10 cellular contexts compared by ENCODE assay signal in genomic region chr16:75238853-75239371, GRCh38. TPM values are rescaled to one million over a fixed set of nuclear protein-coding genes. Genes with fewer than 3 reads are reported as not detected.
DNase-seq lines count a peak whose midpoint lies in the region; ATAC-seq and TF ChIP-seq lines count a peak whose summit lies in the region.
"Had no signal": no experiment of that assay in that cellular context is flagged by ENCODE, and none has a peak within 500 bp of the region (broad histone marks: within the 10 kb centered on the region; RNA-seq: fewer than 3 reads in every experiment).

No MANE protein-coding gene starts in this region.

- no peak for TF ChIP-seq POLR2A in transverse colon (IDR thresholded peaks at IDR 0.05)

- DNase-seq in DMS 273 (lab: John Stamatoyannopoulos, UW; ENCODE audit: unreplicated experiment): peak; percentile 83
- no peak for DNase-seq in DMS 273 treated with DMSO at 0.1 percent for 48 hours (lab: John Stamatoyannopoulos, UW)
- DNase-seq in chondrocyte (ENCODE audit: low spot score): no peak
- no peak for DNase-seq in transverse colon
- DNase-seq in COLO829 (ENCODE audit: low spot score): no peak
- no peak for DNase-seq in sciatic nerve (ENCODE audit: low spot score)
- no peak for DNase-seq in GOT3 (lab: John Stamatoyannopoulos, UW)
- DNase-seq: activated naive CD4-positive, alpha-beta T cell treated with Interleukin-2 at 50 U/mL for 16 hours had no signal

- in situ Hi-C loops in transverse colon (cut with MboI; ENCODE audit: low pct_ligation_motif_present in 1 of 4, low pct_unique_long_range_greater_than_20kb in 1 of 4, low sequenced_read_pairs in 3 of 4): no loop called here

- intact Hi-C loops in transverse colon (cut with DNase I; ENCODE audit: low total_unique reads) (no loop called here), sciatic nerve (cut with DNase I) (loop anchor here (10.0 kb wide), 1 partner anchor 146 kb away; no protein-coding TSS in a partner anchor)

- no peak for ATAC-seq in sciatic nerve

- WGBS in liver: 73% methylated on average over 10 of the region's 10 CpGs
- whole genome bisulfite sequencing in transverse colon (ENCODE audit: low coverage in 1 of 2), 2 donors: 55% methylated on average over 8 of the region's 10 CpGs; no CpG with 5 or more reads in 1 of the 2 donors

- H3K9ac ChIP-seq in liver (ENCODE audit: low read depth in 1 of 2, low read length in 2 of 2): no peak overlapping the region

- H3K27ac ChIP-seq in liver (ENCODE audit: low read depth in 1 of 2, low read length in 2 of 2) (peak overlapping the region; percentile 44 to 65), transverse colon (peak overlapping the region; percentile 59 to 87 (median 72))
- H3K27ac ChIP-seq: 22Rv1 had no signal

- TF ChIP-seq EP300 in transverse colon (IDR thresholded peaks at IDR 0.05; ENCODE audit: low read depth): no peak

- TF ChIP-seq CTCF in chondrocyte (IDR thresholded peaks at IDR 0.05): peak; percentile 64
- TF ChIP-seq CTCF in liver (IDR thresholded peaks at IDR 0.05; ENCODE audit: low read depth, low read length, missing input control): no peak
- TF ChIP-seq CTCF in transverse colon (IDR thresholded peaks at IDR 0.05): peak in 2 of 5 experiments; percentile 9 to 14

- H3K4me3 Mint-ChIP-seq in chondrocyte (ENCODE audit: unreplicated experiment): peak overlapping the region; percentile 46

- no peaks in the 10 kb centered on the region for H3K9me3 Mint-ChIP-seq in chondrocyte (ENCODE audit: low read depth)

- H3K27me3 Mint-ChIP-seq in chondrocyte (ENCODE audit: low read depth): no peaks in the 10 kb centered on the region

- H3K27me3 ChIP-seq in liver (ENCODE audit: control insufficient read depth in 4 of 4, insufficient read depth in 4 of 4, low read length in 3 of 4): no peaks in the 10 kb centered on the region
- H3K27me3 ChIP-seq in transverse colon: no peaks in the 10 kb centered on the region

- H3K4me1 ChIP-seq in liver (ENCODE audit: control insufficient read depth in 4 of 4, insufficient read depth in 4 of 4, low read length in 3 of 4) (peaks cover 0 to 10% (median 1%) of the 10 kb centered on the region in 4 donors), transverse colon (peaks cover 25 to 32% (median 29%) of the 10 kb centered on the region in 4 donors)

- H3K36me3 Mint-ChIP-seq in chondrocyte (ENCODE audit: low read depth): peaks cover 26% of the 10 kb centered on the region

- H3K27ac Mint-ChIP-seq in chondrocyte (ENCODE audit: unreplicated experiment): peak overlapping the region; percentile 99

- no peak overlapping the region for H3K4me3 ChIP-seq in liver (ENCODE audit: low read depth in 1 of 3, low read length in 3 of 3)
- no peak overlapping the region for H3K4me3 ChIP-seq in transverse colon

- H3K9me3 ChIP-seq in liver (ENCODE audit: control insufficient read depth in 4 of 4, low read length in 3 of 4) (no peaks in the 10 kb centered on the region), transverse colon (no peaks in the 10 kb centered on the region)

- no peak for TF ChIP-seq RAD21 in liver (IDR thresholded peaks at IDR 0.05)

- H3K36me3 ChIP-seq in liver (ENCODE audit: control insufficient read depth in 4 of 4, insufficient read depth in 3 of 4, low read depth in 1 of 4, low read length in 3 of 4): peaks cover 8 to 35% (median 18%) of the 10 kb centered on the region in 4 donors
- H3K36me3 ChIP-seq in transverse colon: peaks cover 0 to 8% (median 0%) of the 10 kb centered on the region in 4 donors

- peaks cover 75% of the 10 kb centered on the region for H3K4me1 Mint-ChIP-seq in chondrocyte (ENCODE audit: low read depth)

TF ChIP-seq in liver, 16 proteins besides CTCF, POLR2A, EP300 and RAD21:
- TF ChIP-seq GABPA (IDR thresholded peaks at IDR 0.05 in 1 of 2, conservative IDR thresholded peaks at IDR 0.05 in 1 of 2) (no peak), TAF1 (conservative IDR thresholded peaks at IDR 0.05) (no peak), SP1 (IDR thresholded peaks at IDR 0.05) (no peak), FOXA1 (IDR thresholded peaks at IDR 0.05) (no peak), ATF3 (IDR thresholded peaks at IDR 0.05) (no peak), MAX (IDR thresholded peaks at IDR 0.05) (no peak), NR2F2 (IDR thresholded peaks at IDR 0.05) (no peak), HNF4G (IDR thresholded peaks at IDR 0.05) (no peak), EGR1 (IDR thresholded peaks at IDR 0.05; ENCODE audit: low read depth in 2 of 2) (no peak), ZBTB33 (IDR thresholded peaks at IDR 0.05) (no peak), FOXA2 (IDR thresholded peaks at IDR 0.05) (no peak), JUND (IDR thresholded peaks at IDR 0.05) (no peak), REST (IDR thresholded peaks at IDR 0.05) (no peak)

RNA-seq across cellular contexts. Expression of gene BCAR1, which starts 12.5 kb away (rescaled TPM):
- total RNA-seq in chondrocyte: 125 to 140 TPM (median 125 TPM) in 3 replicates
- 10 to 100 TPM; 10.1 to 32.2 TPM for total RNA-seq in liver
- polyA plus RNA-seq in liver: 10 to 100 TPM; 11.3 to 29.0 TPM
- total RNA-seq in transverse colon: 100 to 1,000 TPM; 125 to 201 (median 154) TPM
- total RNA-seq in sciatic nerve: 71.7 TPM

RNA-seq across cellular contexts. Expression of gene CTRB1, which starts 20.1 kb away (rescaled TPM):
- not detected in 3 replicates for total RNA-seq in chondrocyte
- total RNA-seq in liver: not detected
- not detected for polyA plus RNA-seq in liver
- total RNA-seq in transverse colon: not detected
- 2.7 TPM for total RNA-seq in sciatic nerve

RNA-seq across cellular contexts. Expression of gene CTRB2, which starts 32.0 kb away (rescaled TPM):
- total RNA-seq in chondrocyte: not detected in 3 replicates
- under 1 TPM in 1 of 2 donors, not detected in 1; 0.33 TPM for total RNA-seq in liver
- under 1 TPM in 1 of 2 donors, not detected in 1; 0.09 TPM for polyA plus RNA-seq in liver
- not detected for total RNA-seq in transverse colon
- total RNA-seq in sciatic nerve: 7.3 TPM
